In the genomic region with DNA sequence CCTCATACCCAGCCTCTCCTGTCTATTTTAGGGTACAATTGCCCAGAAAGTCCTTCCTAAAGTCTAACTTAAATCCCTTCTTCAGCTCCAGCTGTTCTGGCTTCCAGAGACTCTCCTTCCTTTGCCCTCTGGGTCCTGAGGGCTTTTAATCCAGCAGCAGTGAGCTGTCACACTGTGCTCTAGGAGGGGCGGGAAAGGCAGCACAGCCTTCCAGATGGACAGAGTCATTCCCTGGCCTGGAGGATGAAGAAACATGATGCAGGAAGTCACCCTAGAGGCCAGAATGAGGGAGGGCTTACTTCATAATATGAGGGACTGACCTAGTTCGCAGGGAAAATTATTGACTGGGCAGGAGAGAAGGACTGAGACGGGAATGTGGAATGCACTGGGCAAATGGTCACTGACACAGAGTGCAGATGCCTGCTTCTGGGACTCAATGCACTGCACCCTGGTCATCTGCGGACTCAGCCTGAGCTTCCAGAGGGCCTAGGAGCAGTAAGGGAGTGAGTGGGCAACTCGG, we compare ENCODE assay signal across 7 cellular contexts. TPM values are rescaled to one million over a fixed set of nuclear protein-coding genes. Genes with fewer than 3 reads are reported as not detected.
A peak's percentile ranks its signal among the peaks of the same experiment; 100 is the strongest.
DNase-seq lines count a peak whose midpoint lies in the region; ATAC-seq and TF ChIP-seq lines count a peak whose summit lies in the region.

No MANE protein-coding gene starts in this region.

- TF ChIP-seq CTCF in hepatocyte (IDR thresholded peaks at IDR 0.05; ENCODE audit: poor library complexity): no peak

- H3K4me3 ChIP-seq in HUES6 (ENCODE audit: low read depth, low read length): no peak overlapping the region
- no peak overlapping the region for H3K4me3 ChIP-seq in hepatocyte

- no peaks in the 10 kb centered on the region for H4K20me1 ChIP-seq in hepatocyte (ENCODE audit: insufficient read depth, poor library complexity, severe bottlenecking)

- no peaks in the 10 kb centered on the region for H3K27me3 Mint-ChIP-seq in activated naive CD8-positive, alpha-beta T cell treated with anti-CD3 and anti-CD28 coated beads, Interleukin-2, amount 10 ng/mL, durations not matched to agents 7 days and 5 days
- no peaks in the 10 kb centered on the region for H3K27me3 Mint-ChIP-seq in stimulated activated naive CD8-positive, alpha-beta T cell treated with anti-CD3 and anti-CD28 coated beads, Interleukin-15, amount 100 ng/mL, for 72 hours

- H3K36me3 ChIP-seq in HUES6 (ENCODE audit: control insufficient read depth, insufficient read depth, low read length): no peaks in the 10 kb centered on the region
- no peaks in the 10 kb centered on the region for H3K36me3 ChIP-seq in hepatocyte (replicated peaks; ENCODE audit: insufficient read depth, low read depth)

- 70% methylated on average over 5 of the region's 5 CpGs for WGBS in hepatocyte (ENCODE audit: low lambda C conversion rate, missing lambda C conversion rate)

- no peaks in the 10 kb centered on the region for H3K9me2 ChIP-seq in hepatocyte (replicated peaks; ENCODE audit: insufficient read depth)

- peak overlapping the region; percentile 90 for H3K4me3 Mint-ChIP-seq in activated naive CD8-positive, alpha-beta T cell treated with anti-CD3 and anti-CD28 coated beads, Interleukin-2, amount 10 ng/mL, durations not matched to agents 7 days and 5 days
- H3K4me3 Mint-ChIP-seq in stimulated activated naive CD8-positive, alpha-beta T cell treated with anti-CD3 and anti-CD28 coated beads, Interleukin-15, amount 100 ng/mL, for 72 hours: peak overlapping the region; percentile 93 to 96

- no peak overlapping the region for H3K4me2 ChIP-seq in hepatocyte

- POLR2A ChIA-PET in activated naive CD8-positive, alpha-beta T cell treated with anti-CD3 and anti-CD28 coated beads, Interleukin-2, amount 10 ng/mL, durations not matched to agents 7 days and 5 days (lab: Charles Lee): interaction anchor here (1.8 to 3.3 kb wide), 3 partner anchors 45 to 87 kb away, joined by 6 to 30 read pairs (median 10); a partner anchor contains a TSS

- H2AFZ ChIP-seq in hepatocyte: no peak overlapping the region

- peak; percentile 31 for DNase-seq in activated naive CD8-positive, alpha-beta T cell treated with anti-CD3 and anti-CD28 coated beads, Interleukin-2, amount 10 ng/mL, durations not matched to agents 7 days and 5 days
- DNase-seq in hepatocyte (ENCODE audit: low spot score) (peak; percentile 43), globus pallidus (ENCODE audit: low spot score) (no peak), foreskin melanocyte (no peak)
- DNase-seq in stimulated activated naive CD8-positive, alpha-beta T cell treated with anti-CD3 and anti-CD28 coated beads, Interleukin-15, amount 100 ng/mL, for 72 hours: no peak

- H3K9ac ChIP-seq in HUES6 (ENCODE audit: low read length): peak overlapping the region; percentile 13

- peaks cover 51% of the 10 kb centered on the region for H3K4me1 Mint-ChIP-seq in activated naive CD8-positive, alpha-beta T cell treated with anti-CD3 and anti-CD28 coated beads, Interleukin-2, amount 10 ng/mL, durations not matched to agents 7 days and 5 days
- peaks cover 69% of the 10 kb centered on the region for H3K4me1 Mint-ChIP-seq in stimulated activated naive CD8-positive, alpha-beta T cell treated with anti-CD3 and anti-CD28 coated beads, Interleukin-15, amount 100 ng/mL, for 72 hours

- no peak overlapping the region for H3K27ac ChIP-seq in HUES6 (ENCODE audit: low read depth, low read length)
- no peak overlapping the region for H3K27ac ChIP-seq in hepatocyte

- ATAC-seq in activated naive CD8-positive, alpha-beta T cell treated with anti-CD3 and anti-CD28 coated beads, Interleukin-2, amount 10 ng/mL, durations not matched to agents 7 days and 5 days (ENCODE audit: low read depth): no peak
- ATAC-seq in stimulated activated naive CD8-positive, alpha-beta T cell treated with anti-CD3 and anti-CD28 coated beads, Interleukin-15, amount 100 ng/mL, for 72 hours: no peak
- no peak for ATAC-seq in HG03565 (IDR thresholded peaks at IDR 0.05; ENCODE audit: unreplicated experiment)

- peak overlapping the region; percentile 100 for H3K27ac Mint-ChIP-seq in activated naive CD8-positive, alpha-beta T cell treated with anti-CD3 and anti-CD28 coated beads, Interleukin-2, amount 10 ng/mL, durations not matched to agents 7 days and 5 days
- H3K27ac Mint-ChIP-seq in stimulated activated naive CD8-positive, alpha-beta T cell treated with anti-CD3 and anti-CD28 coated beads, Interleukin-15, amount 100 ng/mL, for 72 hours: peak overlapping the region; percentile 45 to 90

- peaks cover 37% of the 10 kb centered on the region for H3K36me3 Mint-ChIP-seq in activated naive CD8-positive, alpha-beta T cell treated with anti-CD3 and anti-CD28 coated beads, Interleukin-2, amount 10 ng/mL, durations not matched to agents 7 days and 5 days

- no peaks in the 10 kb centered on the region for H3K9me3 Mint-ChIP-seq in activated naive CD8-positive, alpha-beta T cell treated with anti-CD3 and anti-CD28 coated beads, Interleukin-2, amount 10 ng/mL, durations not matched to agents 7 days and 5 days
- H3K9me3 Mint-ChIP-seq in stimulated activated naive CD8-positive, alpha-beta T cell treated with anti-CD3 and anti-CD28 coated beads, Interleukin-15, amount 100 ng/mL, for 72 hours: peaks cover 0 to under 1% of the 10 kb centered on the region in 2 donors

- peaks cover 50% of the 10 kb centered on the region for H3K27me3 ChIP-seq in HUES6 (ENCODE audit: control insufficient read depth, insufficient read depth, low read length)
- H3K27me3 ChIP-seq in hepatocyte: peaks cover 6% of the 10 kb centered on the region

- no peaks in the 10 kb centered on the region for H3K79me2 ChIP-seq in hepatocyte

- H3K9me3 ChIP-seq in HUES6 (ENCODE audit: control insufficient read depth, insufficient read depth, low read depth, low read length): no peaks in the 10 kb centered on the region
- H3K9me3 ChIP-seq in hepatocyte (ENCODE audit: low read depth): no peaks in the 10 kb centered on the region

- H3K4me1 ChIP-seq in HUES6 (ENCODE audit: control insufficient read depth, insufficient read depth, low read length): peaks cover 36% of the 10 kb centered on the region
- peaks cover 20% of the 10 kb centered on the region for H3K4me1 ChIP-seq in hepatocyte (ENCODE audit: insufficient read depth)

RNA-seq across cellular contexts. Expression of a gene that starts 1.3 kb away (rescaled TPM):
- 10 to 100 TPM; 86.0 to 89.2 TPM for total RNA-seq in activated naive CD8-positive, alpha-beta T cell treated with anti-CD3 and anti-CD28 coated beads, Interleukin-2, amount 10 ng/mL, durations not matched to agents 7 days and 5 days
- 0.60 and 2.6 TPM in 2 replicates for total RNA-seq in hepatocyte
- polyA plus RNA-seq in hepatocyte: 0.18 TPM in 1 of 2 replicates, not detected in the other

RNA-seq across cellular contexts. Expression of a gene that starts 43.5 kb away (rescaled TPM):
- total RNA-seq in activated naive CD8-positive, alpha-beta T cell treated with anti-CD3 and anti-CD28 coated beads, Interleukin-2, amount 10 ng/mL, durations not matched to agents 7 days and 5 days: under 1 TPM; 0.47 to 0.48 TPM
- not detected in 2 replicates for total RNA-seq in hepatocyte
- polyA plus RNA-seq in hepatocyte: not detected in 2 replicates

RNA-seq across cellular contexts. Expression of a gene that starts 45.3 kb away (rescaled TPM):
- total RNA-seq in activated naive CD8-positive, alpha-beta T cell treated with anti-CD3 and anti-CD28 coated beads, Interleukin-2, amount 10 ng/mL, durations not matched to agents 7 days and 5 days: 10 to 100 TPM; 13.7 to 13.9 TPM
- total RNA-seq in hepatocyte: 0.13 TPM in 1 of 2 replicates, not detected in the other
- polyA plus RNA-seq in hepatocyte: not detected in 2 replicates

RNA-seq across cellular contexts. Expression of a gene that starts 48.0 kb away (rescaled TPM):
- total RNA-seq in activated naive CD8-positive, alpha-beta T cell treated with anti-CD3 and anti-CD28 coated beads, Interleukin-2, amount 10 ng/mL, durations not matched to agents 7 days and 5 days: 10 to 100 TPM; 65.7 to 76.0 TPM
- total RNA-seq in hepatocyte: 35.9 and 45.0 TPM in 2 replicates
- 85.2 and 108 TPM in 2 replicates for polyA plus RNA-seq in hepatocyte

Comparison
In these comparisons a context has a peak if more than half of its experiments do, and no peak if none do; other contexts are left out.
1. DNase-seq: peak in activated naive CD8-positive, alpha-beta T cell treated with anti-CD3 and anti-CD28 coated beads, Interleukin-2, amount 10 ng/mL, durations not matched to agents 7 days and 5 days (single experiment) and hepatocyte (single experiment); none in stimulated activated naive CD8-positive, alpha-beta T cell treated with anti-CD3 and anti-CD28 coated beads, Interleukin-15, amount 100 ng/mL, for 72 hours (0 of 2), globus pallidus (single experiment) and foreskin melanocyte (single experiment).
2. RNA of a gene that starts 1.3 kb away (total RNA-seq): 86.0 to 89.2 TPM in activated naive CD8-positive, alpha-beta T cell treated with anti-CD3 and anti-CD28 coated beads, Interleukin-2, amount 10 ng/mL, durations not matched to agents 7 days and 5 days; 0.60 to 2.6 TPM in hepatocyte; every median in the first group is over 10 times any median in the second.
3. RNA of a gene that starts 45.3 kb away (total RNA-seq): 13.7 to 13.9 TPM in activated naive CD8-positive, alpha-beta T cell treated with anti-CD3 and anti-CD28 coated beads, Interleukin-2, amount 10 ng/mL, durations not matched to agents 7 days and 5 days; 0.13 TPM in hepatocyte; every median in the first group is over 10 times any median in the second.